33 cellular contexts compared by ENCODE assay signal in the genomic region with DNA sequence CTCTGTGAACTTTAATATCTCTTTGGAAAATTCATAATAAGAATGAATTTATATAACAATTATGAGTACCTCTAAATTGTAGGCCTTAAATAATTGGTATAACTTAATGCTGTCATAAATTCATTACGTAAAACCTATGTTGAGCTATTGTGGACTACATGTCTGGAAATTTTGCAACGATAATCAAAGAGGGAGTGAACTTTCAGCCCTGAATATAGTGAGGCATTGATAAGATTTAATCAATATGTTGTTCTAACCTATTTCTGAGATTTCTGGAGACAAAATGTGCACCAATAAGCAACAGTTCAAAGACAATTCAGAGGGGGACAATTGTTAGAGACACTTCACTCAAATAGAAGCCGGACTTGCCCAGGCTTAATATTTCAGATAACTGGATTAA.
DNase-seq lines count a peak whose midpoint lies in the region; ATAC-seq, FAIRE-seq and TF ChIP-seq lines count a peak whose summit lies in the region.
"Had no signal": no experiment of that assay in that cellular context is flagged by ENCODE, and none has a peak within 500 bp of the region (broad histone marks: within the 10 kb centered on the region; RNA-seq: fewer than 3 reads in every experiment).

No MANE protein-coding gene starts in this region.

- H3K9me3 ChIP-seq in liver (ENCODE audit: control insufficient read depth in 4 of 4, low read length in 3 of 4) (peaks cover 0 to 5% (median 0%) of the 10 kb centered on the region in 4 donors), HepG2 (ENCODE audit: low read length) (peaks cover 73% of the 10 kb centered on the region), right lobe of liver (no peaks in the 10 kb centered on the region)
- H3K9me3 ChIP-seq: A549, BE2C, Caco-2 had no signal

- peaks cover 0 to 23% (median 8%) of the 10 kb centered on the region in 4 donors for H3K4me1 ChIP-seq in liver (ENCODE audit: control insufficient read depth in 4 of 4, insufficient read depth in 4 of 4, low read length in 3 of 4)
- H3K4me1 ChIP-seq in HepG2 (ENCODE audit: insufficient read depth, low read length), result no peaks in the 10 kb centered on the region
- H3K4me1 ChIP-seq in right lobe of liver, result peaks cover 0 to 24% (median 0%) of the 10 kb centered on the region in 4 donors
- H3K4me1 ChIP-seq: A549; BE2C; BLaER1; BLaER1 treated with 17β-estradiol and CSF1 and Interleukin-3, amounts not matched to agents 10 nM and 100 nM; Caco-2 had no signal

- TF ChIP-seq EP300 in HepG2 (IDR thresholded peaks at IDR 0.05; ENCODE audit: low read depth in 2 of 2, low read length in 2 of 2), result no peak
- TF ChIP-seq EP300 in HepG2 (CRISPR knock-in tag; IDR thresholded peaks at IDR 0.05; ENCODE audit: borderline replicate concordance), result no peak

- H3K4me3 ChIP-seq in liver (ENCODE audit: low read depth in 1 of 3, low read length in 3 of 3), result no peak overlapping the region
- H3K4me3 ChIP-seq in HepG2 (replicated peaks in 1 of 3; ENCODE audit: insufficient read depth in 1 of 3, low read depth in 2 of 3, low read length in 3 of 3), result no peak overlapping the region
- peak overlapping the region in 1 of 3 donors; percentile 6 for H3K4me3 ChIP-seq in right lobe of liver
- H3K4me3 ChIP-seq in dorsolateral prefrontal cortex, result no peak overlapping the region
- H3K4me3 ChIP-seq: A549; BLaER1; BLaER1 treated with 17β-estradiol and CSF1 and Interleukin-3, amounts not matched to agents 10 nM and 100 nM had no signal

- CTCF ChIA-PET in HepG2 (lab: Yijun Ruan, JAX; ENCODE audit: low intra/inter-chr PET ratio, low total read pairs), result no interaction called here

- POLR2A ChIA-PET in HepG2 (lab: Yijun Ruan, JAX), result no interaction called here

- H3K27me3 ChIP-seq in liver (ENCODE audit: control insufficient read depth in 4 of 4, insufficient read depth in 4 of 4, low read length in 3 of 4) (no peaks in the 10 kb centered on the region), HepG2 (ENCODE audit: control insufficient read depth in 1 of 2, insufficient read depth in 2 of 2, low read length in 2 of 2) (no peaks in the 10 kb centered on the region), right lobe of liver (no peaks in the 10 kb centered on the region), dorsolateral prefrontal cortex (peaks cover 0 to 3% (median 0%) of the 10 kb centered on the region in 45 donors)
- H3K27me3 ChIP-seq: BE2C; BLaER1; BLaER1 treated with 17β-estradiol and CSF1 and Interleukin-3, amounts not matched to agents 10 nM and 100 nM had no signal

- ATAC-seq in HepG2 (no peak), left lobe of liver (peak; percentile 44), right lobe of liver (peak; percentile 43 to 68 (median 60))
- ATAC-seq: A549; CD8-positive, alpha-beta T cell had no signal

- H3K36me3 ChIP-seq in liver (ENCODE audit: control insufficient read depth in 4 of 4, insufficient read depth in 3 of 4, low read depth in 1 of 4, low read length in 3 of 4) (no peaks in the 10 kb centered on the region), HepG2 (replicated peaks in 1 of 2; ENCODE audit: control insufficient read depth in 1 of 2, insufficient read depth in 2 of 2, low read length in 2 of 2) (no peaks in the 10 kb centered on the region), right lobe of liver (no peaks in the 10 kb centered on the region)
- H3K36me3 ChIP-seq: BE2C; BLaER1; BLaER1 treated with 17β-estradiol and CSF1 and Interleukin-3, amounts not matched to agents 10 nM and 100 nM had no signal

- no peak for FAIRE-seq in HepG2 (lab: Jason Lieb, UNC)
- FAIRE-seq in RCC 7860 (lab: Jason Lieb, UNC), result no peak
- FAIRE-seq: A204.1, A549, D721Med had no signal

- no peaks in the 10 kb centered on the region for H3K79me2 ChIP-seq in HepG2 (ENCODE audit: insufficient read depth, low read length)

- DNase-seq in HepG2 (ENCODE audit: low spot score), result no peak
- no peak for DNase-seq in left lobe of liver (ENCODE audit: low spot score)
- no peak for DNase-seq in right lobe of liver
- no peak for DNase-seq in dorsolateral prefrontal cortex
- DNase-seq in RCC 7860 (ENCODE audit: low spot score), result no peak
- DNase-seq: 8988T; ACHN; AML-193; BE2C; C1 segment of cervical spinal cord; Caco-2; Calu3; CD4-positive, alpha-beta memory T cell; CD4-positive, alpha-beta T cell; CD4-positive, CD25-positive, alpha-beta regulatory T cell; CD8-positive, alpha-beta memory T cell; CD8-positive, alpha-beta T cell; COR-L47; DMS 273 treated with DMSO at 0.1 percent for 48 hours; DMS153; DMS53; DMS79; DMS79 treated with DMSO at 0.1 percent for 48 hours; DND-41; EL had no signal

- BruUV-seq in HepG2 (replicated peaks; lab: Mats Ljungman, UMichigan), result no TSS peak

- H3K4me2 ChIP-seq in HepG2 (ENCODE audit: low read depth, low read length), result no peak overlapping the region
- H3K4me2 ChIP-seq: A549; BLaER1; BLaER1 treated with 17β-estradiol and CSF1 and Interleukin-3, amounts not matched to agents 10 nM and 100 nM had no signal

- no peak for TF ChIP-seq POLR2A in HepG2 (IDR thresholded peaks at IDR 0.05; ENCODE audit: insufficient read depth in 1 of 2, low read depth in 2 of 2, low read length in 2 of 2)
- no peak for TF ChIP-seq POLR2A in right lobe of liver (IDR thresholded peaks at IDR 0.05)

- no peak for TF ChIP-seq CTCF in liver (IDR thresholded peaks at IDR 0.05; ENCODE audit: low read depth, low read length, missing input control)
- no peak for TF ChIP-seq CTCF in HepG2 (CRISPR knock-in tag; IDR thresholded peaks at IDR 0.05)
- TF ChIP-seq CTCF in right lobe of liver (IDR thresholded peaks at IDR 0.05), result no peak
- TF ChIP-seq CTCF in dorsolateral prefrontal cortex (IDR thresholded peaks at IDR 0.05 in 54 of 56, conservative IDR thresholded peaks at IDR 0.05 in 2 of 56; ENCODE audit: low read depth in 1 of 56, partially characterized antibody in 56 of 56), result no peak

- WGBS in liver, result 46% methylated on average over 3 of the region's 3 CpGs
- 13% methylated on average over 3 of the region's 3 CpGs for WGBS in HepG2 (ENCODE audit: low lambda C conversion rate)
- WGBS in right lobe of liver (ENCODE audit: insufficient coverage, low coverage, low lambda C conversion rate, missing lambda C conversion rate), result 20% methylated on average over 3 of the region's 3 CpGs

- in situ Hi-C loops in HepG2 (cut with HindIII; ENCODE audit: extremely low pct_ligation_motif_present, low pct_unique_long_range_greater_than_20kb), result no loop called here

- intact Hi-C loops in HepG2 (cut with micrococcal nuclease; ENCODE audit: unreplicated experiment) (no loop called here), right lobe of liver (cut with DNase I) (no loop called here), dorsolateral prefrontal cortex (cut with DNase I) (no loop called here)

- peak overlapping the region in 1 of 2 donors; percentile 7 for H3K27ac ChIP-seq in liver (ENCODE audit: low read depth in 1 of 2, low read length in 2 of 2)
- no peak overlapping the region for H3K27ac ChIP-seq in HepG2 (ENCODE audit: extremely low read length, insufficient read depth, low read length)
- H3K27ac ChIP-seq in right lobe of liver, result peak overlapping the region in 1 of 3 donors; percentile 0
- no peak overlapping the region for H3K27ac ChIP-seq in dorsolateral prefrontal cortex
- H3K27ac ChIP-seq: 22Rv1; A549; BLaER1; BLaER1 treated with 17β-estradiol and CSF1 and Interleukin-3, amounts not matched to agents 10 nM and 100 nM; C4-2B had no signal

- TF ChIP-seq RAD21 in liver (IDR thresholded peaks at IDR 0.05) (peak in 1 of 2 donors; percentile 17), HepG2 (CRISPR knock-in tag; IDR thresholded peaks at IDR 0.05) (no peak)

- H3K9ac ChIP-seq in liver (ENCODE audit: low read depth in 1 of 2, low read length in 2 of 2), result no peak overlapping the region
- no peak overlapping the region for H3K9ac ChIP-seq in HepG2 (ENCODE audit: insufficient read depth, low read depth, low read length)
- H3K9ac ChIP-seq: BLaER1; BLaER1 treated with 17β-estradiol and CSF1 and Interleukin-3, amounts not matched to agents 10 nM and 100 nM had no signal

- H4K20me1 ChIP-seq in HepG2 (ENCODE audit: insufficient read depth, low read length), result no peaks in the 10 kb centered on the region
- H4K20me1 ChIP-seq: BLaER1; BLaER1 treated with 17β-estradiol and CSF1 and Interleukin-3, amounts not matched to agents 10 nM and 100 nM had no signal

- no peak overlapping the region for H2AFZ ChIP-seq in HepG2 (ENCODE audit: low read length)

TF ChIP-seq in liver, 16 proteins besides CTCF, POLR2A, EP300 and RAD21 (continues in another document):
- TF ChIP-seq RXRA (IDR thresholded peaks at IDR 0.05), result peak in 1 of 2 donors; percentile 46
- TF ChIP-seq JUND (IDR thresholded peaks at IDR 0.05), result peak in 1 of 2 donors; percentile 43
- TF ChIP-seq HNF4A (conservative IDR thresholded peaks at IDR 0.05), result peak; percentile 30 to 74

TF ChIP-seq in HepG2, 621 proteins besides CTCF, POLR2A, EP300 and RAD21 (continues in another document):
- TF ChIP-seq ZNF263 (CRISPR knock-in tag; IDR thresholded peaks at IDR 0.05), result no peak
- TF ChIP-seq ZNF839 (CRISPR knock-in tag; IDR thresholded peaks at IDR 0.05; ENCODE audit: borderline replicate concordance), result no peak
- TF ChIP-seq, protein P1, sequence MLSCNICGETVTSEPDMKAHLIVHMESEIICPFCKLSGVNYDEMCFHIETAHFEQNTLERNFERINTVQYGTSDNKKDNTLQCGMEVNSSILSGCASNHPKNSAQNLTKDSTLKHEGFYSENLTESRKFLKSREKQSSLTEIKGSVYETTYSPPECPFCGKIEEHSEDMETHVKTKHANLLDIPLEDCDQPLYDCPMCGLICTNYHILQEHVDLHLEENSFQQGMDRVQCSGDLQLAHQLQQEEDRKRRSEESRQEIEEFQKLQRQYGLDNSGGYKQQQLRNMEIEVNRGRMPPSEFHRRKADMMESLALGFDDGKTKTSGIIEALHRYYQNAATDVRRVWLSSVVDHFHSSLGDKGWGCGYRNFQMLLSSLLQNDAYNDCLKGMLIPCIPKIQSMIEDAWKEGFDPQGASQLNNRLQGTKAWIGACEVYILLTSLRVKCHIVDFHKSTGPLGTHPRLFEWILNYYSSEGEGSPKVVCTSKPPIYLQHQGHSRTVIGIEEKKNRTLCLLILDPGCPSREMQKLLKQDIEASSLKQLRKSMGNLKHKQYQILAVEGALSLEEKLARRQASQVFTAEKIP (CRISPR knock-in tag; IDR thresholded peaks at IDR 0.05; ENCODE audit: borderline replicate concordance), result no peak
